ENCODE assay signal across 1 cellular context in the genomic region with DNA sequence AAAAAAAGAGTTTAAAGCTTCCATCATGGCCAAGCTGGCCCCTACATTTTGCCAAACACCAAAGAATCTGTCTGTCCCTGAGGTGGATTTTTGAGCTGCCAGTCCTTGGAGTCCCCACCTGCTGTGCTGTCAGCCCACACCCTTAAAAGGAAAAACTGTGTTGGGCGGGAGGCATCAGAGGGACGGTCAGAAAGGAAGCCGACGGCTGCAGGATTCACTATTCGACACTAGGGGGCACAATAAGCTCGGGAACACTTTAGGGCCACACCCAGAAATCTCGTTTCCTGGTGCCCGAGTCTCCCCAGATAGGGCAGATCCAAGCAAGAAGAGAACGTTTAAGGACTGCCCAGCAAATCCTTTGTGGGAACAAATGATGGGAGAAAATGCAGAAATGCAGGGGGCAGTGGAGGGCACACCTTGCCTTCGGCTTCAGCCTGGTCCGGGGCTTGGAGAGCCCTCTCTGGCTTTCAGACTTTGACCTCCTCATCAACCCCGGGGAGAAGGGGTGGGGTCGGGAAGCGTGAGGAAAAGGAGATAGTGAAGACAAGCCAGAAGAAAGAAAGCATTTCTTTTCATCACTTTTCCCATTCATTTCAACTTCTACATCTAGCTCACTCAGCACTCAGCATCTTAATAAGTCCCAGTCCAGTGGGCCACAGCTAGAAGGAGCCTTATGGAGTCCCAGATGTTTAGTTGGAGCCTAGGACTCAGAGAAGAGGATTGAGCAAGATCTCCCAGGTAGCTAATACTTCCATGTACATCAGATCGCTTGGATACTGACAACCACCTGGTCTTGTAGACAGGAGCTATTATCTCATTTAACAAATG.
TF ChIP-seq lines count a peak whose summit lies in the region.

No MANE protein-coding gene starts in this region.

TF ChIP-seq in K562, 482 proteins besides CTCF, POLR2A, EP300 and RAD21 (continued from another document and continues in another):
- peak; percentile 60; the same call in 1 of the 2 replicates for TF ChIP-seq ZNF449 (CRISPR knock-in tag; IDR thresholded peaks at IDR 0.05)
- TF ChIP-seq, protein P1, sequence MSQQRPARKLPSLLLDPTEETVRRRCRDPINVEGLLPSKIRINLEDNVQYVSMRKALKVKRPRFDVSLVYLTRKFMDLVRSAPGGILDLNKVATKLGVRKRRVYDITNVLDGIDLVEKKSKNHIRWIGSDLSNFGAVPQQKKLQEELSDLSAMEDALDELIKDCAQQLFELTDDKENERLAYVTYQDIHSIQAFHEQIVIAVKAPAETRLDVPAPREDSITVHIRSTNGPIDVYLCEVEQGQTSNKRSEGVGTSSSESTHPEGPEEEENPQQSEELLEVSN (IDR thresholded peaks at IDR 0.05; ENCODE audit: borderline replicate concordance in 1 of 2, extremely low read depth in 1 of 2, insufficient read depth in 1 of 2, insufficient read length in 1 of 2, low read depth in 1 of 2, low read length in 1 of 2, poor library complexity in 1 of 2, severe bottlenecking in 1 of 2): peak in 1 of 2 experiments; percentile 15
- peak; percentile 48; the same call in 1 of the 2 replicates for TF ChIP-seq BHLHE40 (IDR thresholded peaks at IDR 0.05; ENCODE audit: low read length)
- peak; percentile 83; the same call in 1 of the 2 replicates for TF ChIP-seq STAG1 (CRISPR knock-in tag; IDR thresholded peaks at IDR 0.05; ENCODE audit: borderline replicate concordance)
- TF ChIP-seq, protein P2, sequence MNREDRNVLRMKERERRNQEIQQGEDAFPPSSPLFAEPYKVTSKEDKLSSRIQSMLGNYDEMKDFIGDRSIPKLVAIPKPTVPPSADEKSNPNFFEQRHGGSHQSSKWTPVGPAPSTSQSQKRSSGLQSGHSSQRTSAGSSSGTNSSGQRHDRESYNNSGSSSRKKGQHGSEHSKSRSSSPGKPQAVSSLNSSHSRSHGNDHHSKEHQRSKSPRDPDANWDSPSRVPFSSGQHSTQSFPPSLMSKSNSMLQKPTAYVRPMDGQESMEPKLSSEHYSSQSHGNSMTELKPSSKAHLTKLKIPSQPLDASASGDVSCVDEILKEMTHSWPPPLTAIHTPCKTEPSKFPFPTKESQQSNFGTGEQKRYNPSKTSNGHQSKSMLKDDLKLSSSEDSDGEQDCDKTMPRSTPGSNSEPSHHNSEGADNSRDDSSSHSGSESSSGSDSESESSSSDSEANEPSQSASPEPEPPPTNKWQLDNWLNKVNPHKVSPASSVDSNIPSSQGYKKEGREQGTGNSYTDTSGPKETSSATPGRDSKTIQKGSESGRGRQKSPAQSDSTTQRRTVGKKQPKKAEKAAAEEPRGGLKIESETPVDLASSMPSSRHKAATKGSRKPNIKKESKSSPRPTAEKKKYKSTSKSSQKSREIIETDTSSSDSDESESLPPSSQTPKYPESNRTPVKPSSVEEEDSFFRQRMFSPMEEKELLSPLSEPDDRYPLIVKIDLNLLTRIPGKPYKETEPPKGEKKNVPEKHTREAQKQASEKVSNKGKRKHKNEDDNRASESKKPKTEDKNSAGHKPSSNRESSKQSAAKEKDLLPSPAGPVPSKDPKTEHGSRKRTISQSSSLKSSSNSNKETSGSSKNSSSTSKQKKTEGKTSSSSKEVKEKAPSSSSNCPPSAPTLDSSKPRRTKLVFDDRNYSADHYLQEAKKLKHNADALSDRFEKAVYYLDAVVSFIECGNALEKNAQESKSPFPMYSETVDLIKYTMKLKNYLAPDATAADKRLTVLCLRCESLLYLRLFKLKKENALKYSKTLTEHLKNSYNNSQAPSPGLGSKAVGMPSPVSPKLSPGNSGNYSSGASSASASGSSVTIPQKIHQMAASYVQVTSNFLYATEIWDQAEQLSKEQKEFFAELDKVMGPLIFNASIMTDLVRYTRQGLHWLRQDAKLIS (CRISPR knock-in tag; IDR thresholded peaks at IDR 0.05): 0 out of 2 replicates have a peak, but pooled peaks have one; percentile 48
- peak; percentile 50 for TF ChIP-seq HDAC2 (IDR thresholded peaks at IDR 0.05)
- TF ChIP-seq KDM4B (IDR thresholded peaks at IDR 0.05; ENCODE audit: borderline replicate concordance in 2 of 2, low read depth in 1 of 2): no peak
- TF ChIP-seq, protein P3, sequence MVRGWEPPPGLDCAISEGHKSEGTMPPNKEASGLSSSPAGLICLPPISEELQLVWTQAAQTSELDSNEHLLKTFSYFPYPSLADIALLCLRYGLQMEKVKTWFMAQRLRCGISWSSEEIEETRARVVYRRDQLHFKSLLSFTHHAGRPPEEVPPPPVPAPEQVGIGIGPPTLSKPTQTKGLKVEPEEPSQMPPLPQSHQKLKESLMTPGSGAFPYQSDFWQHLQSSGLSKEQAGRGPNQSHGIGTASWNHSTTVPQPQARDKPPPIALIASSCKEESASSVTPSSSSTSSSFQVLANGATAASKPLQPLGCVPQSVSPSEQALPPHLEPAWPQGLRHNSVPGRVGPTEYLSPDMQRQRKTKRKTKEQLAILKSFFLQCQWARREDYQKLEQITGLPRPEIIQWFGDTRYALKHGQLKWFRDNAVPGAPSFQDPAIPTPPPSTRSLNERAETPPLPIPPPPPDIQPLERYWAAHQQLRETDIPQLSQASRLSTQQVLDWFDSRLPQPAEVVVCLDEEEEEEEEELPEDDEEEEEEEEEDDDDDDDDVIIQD (CRISPR knock-in tag; IDR thresholded peaks at IDR 0.05): no peak
- TF ChIP-seq CHD1 (IDR thresholded peaks at IDR 0.05; ENCODE audit: low read length): no peak
- TF ChIP-seq CC2D1A (IDR thresholded peaks at IDR 0.05): peak; percentile 87
- TF ChIP-seq FOXP1 (CRISPR knock-in tag; IDR thresholded peaks at IDR 0.05): no peak
- no peak for TF ChIP-seq TAF15 (IDR thresholded peaks at IDR 0.05; ENCODE audit: low read depth, low read length)
- no peak for TF ChIP-seq PRPF4 (IDR thresholded peaks at IDR 0.05; ENCODE audit: insufficient read depth, low read depth, low read length, poor library complexity, severe bottlenecking)
- no peak for TF ChIP-seq ILK (tag; IDR thresholded peaks at IDR 0.05; ENCODE audit: borderline replicate concordance, low read depth)
- TF ChIP-seq, protein P4, sequence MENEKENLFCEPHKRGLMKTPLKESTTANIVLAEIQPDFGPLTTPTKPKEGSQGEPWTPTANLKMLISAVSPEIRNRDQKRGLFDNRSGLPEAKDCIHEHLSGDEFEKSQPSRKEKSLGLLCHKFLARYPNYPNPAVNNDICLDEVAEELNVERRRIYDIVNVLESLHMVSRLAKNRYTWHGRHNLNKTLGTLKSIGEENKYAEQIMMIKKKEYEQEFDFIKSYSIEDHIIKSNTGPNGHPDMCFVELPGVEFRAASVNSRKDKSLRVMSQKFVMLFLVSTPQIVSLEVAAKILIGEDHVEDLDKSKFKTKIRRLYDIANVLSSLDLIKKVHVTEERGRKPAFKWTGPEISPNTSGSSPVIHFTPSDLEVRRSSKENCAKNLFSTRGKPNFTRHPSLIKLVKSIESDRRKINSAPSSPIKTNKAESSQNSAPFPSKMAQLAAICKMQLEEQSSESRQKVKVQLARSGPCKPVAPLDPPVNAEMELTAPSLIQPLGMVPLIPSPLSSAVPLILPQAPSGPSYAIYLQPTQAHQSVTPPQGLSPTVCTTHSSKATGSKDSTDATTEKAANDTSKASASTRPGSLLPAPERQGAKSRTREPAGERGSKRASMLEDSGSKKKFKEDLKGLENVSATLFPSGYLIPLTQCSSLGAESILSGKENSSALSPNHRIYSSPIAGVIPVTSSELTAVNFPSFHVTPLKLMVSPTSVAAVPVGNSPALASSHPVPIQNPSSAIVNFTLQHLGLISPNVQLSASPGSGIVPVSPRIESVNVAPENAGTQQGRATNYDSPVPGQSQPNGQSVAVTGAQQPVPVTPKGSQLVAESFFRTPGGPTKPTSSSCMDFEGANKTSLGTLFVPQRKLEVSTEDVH (IDR thresholded peaks at IDR 0.05; ENCODE audit: low read depth, partially characterized antibody): peak; percentile 53
- 0 out of 2 replicates have a peak, but pooled peaks have one; percentile 7 for TF ChIP-seq RAD51 (IDR thresholded peaks at IDR 0.05; ENCODE audit: borderline replicate concordance, low read depth)
- TF ChIP-seq HCFC1 (IDR thresholded peaks at IDR 0.05; ENCODE audit: low read depth, low read length): peak; percentile 12; the same call in 1 of the 2 replicates
- TF ChIP-seq NFATC3 (IDR thresholded peaks at IDR 0.05): no peak
- TF ChIP-seq SRF (CRISPR knock-in tag; IDR thresholded peaks at IDR 0.05): peak; percentile 78 to 98; a peak in 3 of 4 replicates
- TF ChIP-seq GATAD2A (IDR thresholded peaks at IDR 0.05): no peak
- no peak for TF ChIP-seq POU5F1 (IDR thresholded peaks at IDR 0.05; ENCODE audit: borderline replicate concordance, low read depth, low read length, partially characterized antibody)
- peak; percentile 91 for TF ChIP-seq RB1 (IDR thresholded peaks at IDR 0.05; ENCODE audit: low read depth)
- no peak for TF ChIP-seq TAF9B (IDR thresholded peaks at IDR 0.05; ENCODE audit: partially characterized antibody)
- peak; percentile 47; the same call in 1 of the 2 replicates for TF ChIP-seq MYC (IDR thresholded peaks at IDR 0.05; ENCODE audit: low read depth, low read length)
- 0 out of 2 replicates have a peak, but pooled peaks have one; percentile 23 for TF ChIP-seq MYC (CRISPR knock-in tag; IDR thresholded peaks at IDR 0.05; ENCODE audit: borderline replicate concordance, low read depth)
- peak; percentile 86 for TF ChIP-seq ARID2 (IDR thresholded peaks at IDR 0.05)
- TF ChIP-seq L3MBTL2 (IDR thresholded peaks at IDR 0.05): peak; percentile 49
- TF ChIP-seq IFI16 (CRISPR knock-in tag; IDR thresholded peaks at IDR 0.05): 0 out of 2 replicates have a peak, but pooled peaks have one; percentile 19
- no peak for TF ChIP-seq TRIM28 (IDR thresholded peaks at IDR 0.05)
- TF ChIP-seq POLR2H (tag; IDR thresholded peaks at IDR 0.05; ENCODE audit: low read depth): no peak
- TF ChIP-seq ZBTB1 (CRISPR knock-in tag; IDR thresholded peaks at IDR 0.05; ENCODE audit: borderline replicate concordance, low read depth): no peak
- TF ChIP-seq ZNF263 (CRISPR knock-in tag; IDR thresholded peaks at IDR 0.05; ENCODE audit: borderline replicate concordance): peak; percentile 81; the same call in 1 of the 2 replicates
- TF ChIP-seq BRD9 (IDR thresholded peaks at IDR 0.05; ENCODE audit: low read depth, partially characterized antibody): peak; percentile 72
- no peak for TF ChIP-seq ZSCAN29 (IDR thresholded peaks at IDR 0.05)
- TF ChIP-seq SLC30A9 (CRISPR knock-in tag; IDR thresholded peaks at IDR 0.05): no peak
- no peak for TF ChIP-seq TSC22D4 (tag; IDR thresholded peaks at IDR 0.05)
- peak; percentile 62; the same call in 1 of the 2 replicates for TF ChIP-seq TFAP4 (CRISPR knock-in tag; IDR thresholded peaks at IDR 0.05; ENCODE audit: borderline replicate concordance)
- TF ChIP-seq EP400 (IDR thresholded peaks at IDR 0.05): peak; percentile 58
- peak; percentile 66 for TF ChIP-seq CREM (IDR thresholded peaks at IDR 0.05; ENCODE audit: low read depth)
- 0 out of 2 replicates have a peak, but pooled peaks have one; percentile 28 for TF ChIP-seq MTA1 (IDR thresholded peaks at IDR 0.05; ENCODE audit: borderline replicate concordance)
- TF ChIP-seq ADNP (tag; IDR thresholded peaks at IDR 0.05): no peak
- TF ChIP-seq ZFP36 (IDR thresholded peaks at IDR 0.05; ENCODE audit: low read depth, low read length, partially characterized antibody): peak; percentile 51
- no peak for TF ChIP-seq FOXA3 (CRISPR knock-in tag; conservative IDR thresholded peaks at IDR 0.05 in 1 of 2, IDR thresholded peaks at IDR 0.05 in 1 of 2)
- peak in 1 of 2 experiments; percentile 2; a peak in 1 of 4 replicates for TF ChIP-seq FOXK2 (conservative IDR thresholded peaks at IDR 0.05 in 1 of 2, IDR thresholded peaks at IDR 0.05 in 1 of 2; ENCODE audit: low read depth in 2 of 2)
- peak; percentile 58 to 74; a peak in 3 of 4 replicates for TF ChIP-seq RCOR1 (IDR thresholded peaks at IDR 0.05; ENCODE audit: borderline replicate concordance in 1 of 2, low read depth in 2 of 2, low read length in 2 of 2)
- peak; percentile 13; the same call in 1 of the 2 replicates for TF ChIP-seq BMI1 (IDR thresholded peaks at IDR 0.05; ENCODE audit: low read length)
- no peak for TF ChIP-seq TEAD1 (CRISPR knock-in tag; IDR thresholded peaks at IDR 0.05)
- TF ChIP-seq HDAC1 (IDR thresholded peaks at IDR 0.05): 0 out of 4 replicates have a peak, but pooled peaks of 1 of the 2 experiments have one; percentile 41
- peak; percentile 96 for TF ChIP-seq KLF6 (CRISPR knock-in tag; IDR thresholded peaks at IDR 0.05; ENCODE audit: borderline replicate concordance)
- TF ChIP-seq XRCC5 (IDR thresholded peaks at IDR 0.05; ENCODE audit: low read depth, low read length): peak; percentile 73; the same call in 1 of the 2 replicates
- TF ChIP-seq TEAD4 (IDR thresholded peaks at IDR 0.05; ENCODE audit: low read length): no peak
- TF ChIP-seq TEAD4 (CRISPR knock-in tag; IDR thresholded peaks at IDR 0.05; ENCODE audit: borderline replicate concordance): no peak
- TF ChIP-seq NRF1 (conservative IDR thresholded peaks at IDR 0.05 in 1 of 2, IDR thresholded peaks at IDR 0.05 in 1 of 2): 0 out of 4 replicates have a peak, but pooled peaks of 1 of the 2 experiments have one; percentile 14
- TF ChIP-seq SMC3 (conservative IDR thresholded peaks at IDR 0.05; ENCODE audit: insufficient read depth, low read depth, low read length): peak; percentile 96
- no peak for TF ChIP-seq FOS (IDR thresholded peaks at IDR 0.05; ENCODE audit: extremely low read depth, insufficient read length)
- TF ChIP-seq, protein P5, sequence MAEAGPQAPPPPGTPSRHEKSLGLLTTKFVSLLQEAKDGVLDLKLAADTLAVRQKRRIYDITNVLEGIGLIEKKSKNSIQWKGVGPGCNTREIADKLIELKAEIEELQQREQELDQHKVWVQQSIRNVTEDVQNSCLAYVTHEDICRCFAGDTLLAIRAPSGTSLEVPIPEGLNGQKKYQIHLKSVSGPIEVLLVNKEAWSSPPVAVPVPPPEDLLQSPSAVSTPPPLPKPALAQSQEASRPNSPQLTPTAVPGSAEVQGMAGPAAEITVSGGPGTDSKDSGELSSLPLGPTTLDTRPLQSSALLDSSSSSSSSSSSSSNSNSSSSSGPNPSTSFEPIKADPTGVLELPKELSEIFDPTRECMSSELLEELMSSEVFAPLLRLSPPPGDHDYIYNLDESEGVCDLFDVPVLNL (CRISPR knock-in tag; IDR thresholded peaks at IDR 0.05; ENCODE audit: low read depth): no peak
- TF ChIP-seq ATF7 (IDR thresholded peaks at IDR 0.05): peak; percentile 51; the same call in 1 of the 2 replicates
